In genomic region chr17:51052235-51052634, GRCh38 we compare ENCODE assay signal across 24 cellular contexts.
A peak's percentile ranks its signal among the peaks of the same experiment; 100 is the strongest.
DNase-seq lines count a peak whose midpoint lies in the region; ATAC-seq and TF ChIP-seq lines count a peak whose summit lies in the region.
"Had no signal": no experiment of that assay in that cellular context is flagged by ENCODE, and none has a peak within 500 bp of the region (broad histone marks: within the 10 kb centered on the region; RNA-seq: fewer than 3 reads in every experiment).

No MANE protein-coding gene starts in this region.

- no peaks in the 10 kb centered on the region for H3K27me3 ChIP-seq in HUES48 (ENCODE audit: control insufficient read depth, insufficient read depth, low read length)
- H3K27me3 ChIP-seq in Panc1 (ENCODE audit: control insufficient read depth, insufficient read depth, low read length): no peaks in the 10 kb centered on the region
- H3K27me3 ChIP-seq: BLaER1 had no signal

- H3K4me3 Mint-ChIP-seq in mesothelial cell of epicardium: no peak overlapping the region
- no peak overlapping the region for H3K4me3 Mint-ChIP-seq in activated CD4-positive, alpha-beta T cell treated with anti-CD3 and anti-CD28 coated beads for 36 hours
- H3K4me3 Mint-ChIP-seq: CD4-positive, CD25-positive, alpha-beta regulatory T cell; T-helper 1 cell treated with Interleukin-12 subunit alpha and Interleukin-12 subunit beta and Interleukin-4 antibody, amounts not matched to agents 30 μg/mL and 1 μg/mL, for 36 hours had no signal

- no peak overlapping the region for H3K9ac ChIP-seq in HUES48 (ENCODE audit: low read depth, low read length)
- H3K9ac ChIP-seq: BLaER1, KMS-11 had no signal

- POLR2A ChIA-PET in Panc1 (lab: Charles Lee): interaction anchor here (0.6 kb wide), 1 partner anchor 21 kb away, joined by 3 read pairs; no protein-coding TSS in a partner anchor
- POLR2A ChIA-PET in activated CD4-positive, alpha-beta T cell treated with anti-CD3 and anti-CD28 coated beads for 36 hours (lab: Charles Lee): interaction anchor here (0.7 kb wide), 1 partner anchor 227 kb away, joined by 3 read pairs; no protein-coding TSS in a partner anchor

- H3K27ac ChIP-seq in HUES48 (ENCODE audit: low read depth, low read length): peak overlapping the region; percentile 22
- no peak overlapping the region for H3K27ac ChIP-seq in Panc1 (ENCODE audit: low read length)
- H3K27ac ChIP-seq: BLaER1, KMS-11 had no signal

- H3K9me3 Mint-ChIP-seq in mesothelial cell of epicardium: no peaks in the 10 kb centered on the region
- H3K9me3 Mint-ChIP-seq in activated CD4-positive, alpha-beta T cell treated with anti-CD3 and anti-CD28 coated beads for 36 hours (ENCODE audit: low read depth): no peaks in the 10 kb centered on the region
- H3K9me3 Mint-ChIP-seq: CD4-positive, CD25-positive, alpha-beta regulatory T cell; T-helper 1 cell treated with Interleukin-12 subunit alpha and Interleukin-12 subunit beta and Interleukin-4 antibody, amounts not matched to agents 30 μg/mL and 1 μg/mL, for 36 hours had no signal

- H3K4me1 ChIP-seq in HUES48 (ENCODE audit: control insufficient read depth, insufficient read depth, low read length): peaks cover 21% of the 10 kb centered on the region
- H3K4me1 ChIP-seq in Panc1 (ENCODE audit: control insufficient read depth, insufficient read depth, low read length): peaks cover 7% of the 10 kb centered on the region

- H3K4me3 ChIP-seq in HUES48 (ENCODE audit: low read depth, low read length) (no peak overlapping the region), Panc1 (ENCODE audit: low read depth in 2 of 2, low read length in 2 of 2) (no peak overlapping the region)
- H3K4me3 ChIP-seq: BLaER1 had no signal

- no peaks in the 10 kb centered on the region for H3K36me3 Mint-ChIP-seq in mesothelial cell of epicardium
- peaks cover 2% of the 10 kb centered on the region for H3K36me3 Mint-ChIP-seq in activated CD4-positive, alpha-beta T cell treated with anti-CD3 and anti-CD28 coated beads for 36 hours (ENCODE audit: low read depth)

- peaks cover 11% of the 10 kb centered on the region for H3K4me1 Mint-ChIP-seq in mesothelial cell of epicardium
- peaks cover 5% of the 10 kb centered on the region for H3K4me1 Mint-ChIP-seq in activated CD4-positive, alpha-beta T cell treated with anti-CD3 and anti-CD28 coated beads for 36 hours

- TF ChIP-seq CTCF in Panc1 (IDR thresholded peaks at IDR 0.05) (no peak), mesothelial cell of epicardium (IDR thresholded peaks at IDR 0.05; ENCODE audit: unreplicated experiment) (no peak)

- H3K9me3 ChIP-seq in HUES48 (ENCODE audit: control insufficient read depth, insufficient read depth, low read length) (no peaks in the 10 kb centered on the region), Panc1 (ENCODE audit: control insufficient read depth, insufficient read depth, low read depth, low read length) (no peaks in the 10 kb centered on the region)
- H3K9me3 ChIP-seq: BLaER1 had no signal

- H3K36me3 ChIP-seq in HUES48 (ENCODE audit: control insufficient read depth, insufficient read depth, low read length): no peaks in the 10 kb centered on the region
- H3K36me3 ChIP-seq in Panc1 (ENCODE audit: control insufficient read depth, insufficient read depth, low read length): no peaks in the 10 kb centered on the region

- in situ Hi-C loops in Panc1 (cut with HindIII; ENCODE audit: low pct_unique_long_range_greater_than_20kb, low sequenced_read_pairs): no loop called here

- peak overlapping the region; percentile 12 for H3K27ac Mint-ChIP-seq in mesothelial cell of epicardium
- no peak overlapping the region for H3K27ac Mint-ChIP-seq in activated CD4-positive, alpha-beta T cell treated with anti-CD3 and anti-CD28 coated beads for 36 hours
- H3K27ac Mint-ChIP-seq: T-helper 1 cell treated with Interleukin-12 subunit alpha and Interleukin-12 subunit beta and Interleukin-4 antibody, amounts not matched to agents 30 μg/mL and 1 μg/mL, for 36 hours had no signal

- CTCF ChIA-PET in Panc1 (lab: Charles Lee): no interaction called here
- CTCF ChIA-PET in activated CD4-positive, alpha-beta T cell treated with anti-CD3 and anti-CD28 coated beads for 36 hours (lab: Charles Lee): interaction anchor here (0.6 to 2.4 kb wide), 3 partner anchors 9 to 103 kb away, joined by 3 to 9 read pairs (median 5); no protein-coding TSS in a partner anchor

- intact Hi-C loops in Panc1 (cut with micrococcal nuclease; ENCODE audit: unreplicated experiment): no loop called here
- intact Hi-C loops in activated CD4-positive, alpha-beta T cell treated with anti-CD3 and anti-CD28 coated beads for 36 hours (cut with DNase I, micrococcal nuclease): no loop called here

- TSS peak; percentile 46 for BruUV-seq in Panc1 (replicated peaks; lab: Mats Ljungman, UMichigan)

- DNase-seq in Panc1 (ENCODE audit: low read depth, low spot score) (no peak), mesothelial cell of epicardium (ENCODE audit: low spot score in 2 of 2, unreplicated experiment in 2 of 2) (no peak), SKM-1 (lab: John Stamatoyannopoulos, UW; ENCODE audit: unreplicated experiment) (no peak), amniotic stem cell (lab: John Stamatoyannopoulos, UW) (no peak)
- DNase-seq in stimulated activated naive CD8-positive, alpha-beta T cell treated with anti-CD3 and anti-CD28 coated beads, Interleukin-15, Interleukin-2, amounts not matched to agents 100 U/mL and 50 U/mL, for 24 hours: no peak
- DNase-seq in activated CD4-positive, alpha-beta T cell treated with anti-CD3 and anti-CD28 coated beads for 36 hours: no peak
- DNase-seq: CD4-positive, CD25-positive, alpha-beta regulatory T cell; DMS79; EL; GDM1; IMR-90; NCI-H1092; NCI-H1417 treated with DMSO at 0.1 percent for 48 hours; NCI-H1694 treated with DMSO at 0.1 percent for 48 hours; NCI-H2081; NCI-H2227 treated with DMSO at 0.1 percent for 48 hours; NCI-H526 treated with DMSO at 0.1 percent for 48 hours; OCI-M1; SW 1271 had no signal

- no peaks in the 10 kb centered on the region for H3K27me3 Mint-ChIP-seq in mesothelial cell of epicardium (ENCODE audit: low read depth)
- no peaks in the 10 kb centered on the region for H3K27me3 Mint-ChIP-seq in activated CD4-positive, alpha-beta T cell treated with anti-CD3 and anti-CD28 coated beads for 36 hours
- H3K27me3 Mint-ChIP-seq: CD4-positive, CD25-positive, alpha-beta regulatory T cell had no signal

- ATAC-seq in Panc1 (no peak), SK-N-SH treated with all-trans-retinoic acid at 6 μM for 48 hours (no peak)
- no peak for ATAC-seq in stimulated activated naive CD8-positive, alpha-beta T cell treated with anti-CD3 and anti-CD28 coated beads, Interleukin-15, Interleukin-2, amounts not matched to agents 100 U/mL and 50 U/mL, for 24 hours
- ATAC-seq in activated CD4-positive, alpha-beta T cell treated with anti-CD3 and anti-CD28 coated beads for 36 hours: no peak

TF ChIP-seq in SK-N-SH treated with all-trans-retinoic acid at 6 μM for 48 hours, 23 proteins besides CTCF, POLR2A, EP300 and RAD21:
- TF ChIP-seq POU6F1 (CRISPR knock-in tag; IDR thresholded peaks at IDR 0.05; ENCODE audit: borderline replicate concordance, low read depth) (no peak), ZNF8 (CRISPR knock-in tag; IDR thresholded peaks at IDR 0.05) (no peak), ZNF70 (CRISPR knock-in tag; IDR thresholded peaks at IDR 0.05) (no peak), TSHZ2 (CRISPR knock-in tag; IDR thresholded peaks at IDR 0.05) (0 out of 2 replicates have a peak, but pooled peaks have one; percentile 24), TCF4 (CRISPR knock-in tag; IDR thresholded peaks at IDR 0.05; ENCODE audit: borderline replicate concordance) (peak; percentile 65)
